9 cellular contexts compared by ENCODE assay signal in genomic region chr6:138774370-138774769, GRCh38. TPM values are rescaled to one million over a fixed set of nuclear protein-coding genes. Genes with fewer than 3 reads are reported as not detected.
DNase-seq lines count a peak whose midpoint lies in the region; ATAC-seq and TF ChIP-seq lines count a peak whose summit lies in the region.
"Had no signal": no experiment of that assay in that cellular context is flagged by ENCODE, and none has a peak within 500 bp of the region (broad histone marks: within the 10 kb centered on the region; RNA-seq: fewer than 3 reads in every experiment).

No MANE protein-coding gene starts in this region.

- H3K9me3 ChIP-seq in Loucy (ENCODE audit: insufficient read depth, low read depth, low read length) (no peaks in the 10 kb centered on the region), ectodermal cell (ENCODE audit: control insufficient read depth, low read length) (no peaks in the 10 kb centered on the region)
- H3K9me3 ChIP-seq in naive thymus-derived CD4-positive, alpha-beta T cell (ENCODE audit: control insufficient read depth in 2 of 3, low read length in 3 of 3): no peaks in the 10 kb centered on the region

- intact Hi-C loops in naive thymus-derived CD4-positive, alpha-beta T cell (cut with micrococcal nuclease): loop anchor here (5.0 to 10.0 kb wide), 6 partner anchors 338 to 1560 kb away; partner anchors contain the start of genes PERP (in 2 of the 2), IFNGR1 (in 1 of the 2) and TNFAIP3 (in 1 of the 2)

- H3K27ac ChIP-seq in ectodermal cell (ENCODE audit: insufficient read depth, low read depth, low read length, poor library complexity, severe bottlenecking): no peak overlapping the region
- peak overlapping the region; percentile 87 for H3K27ac ChIP-seq in naive thymus-derived CD4-positive, alpha-beta T cell (ENCODE audit: low read depth, low read length)

- H3K9me3 Mint-ChIP-seq in naive thymus-derived CD4-positive, alpha-beta T cell: peaks cover 0 to 2% (median 0%) of the 10 kb centered on the region in 11 donors

- H3K4me1 Mint-ChIP-seq in naive thymus-derived CD4-positive, alpha-beta T cell: peaks cover 6 to 46% (median 37%) of the 10 kb centered on the region in 7 donors

- no peaks in the 10 kb centered on the region for H3F3A ChIP-seq in Loucy (ENCODE audit: low read depth)

- WGBS in ectodermal cell, 2 experiments: 55 to 73% methylated on average over 3 of the region's 3 CpGs

- TF ChIP-seq CTCF in Loucy (conservative IDR thresholded peaks at IDR 0.05; ENCODE audit: low read length): no peak

- H4K20me1 ChIP-seq in Loucy (ENCODE audit: insufficient read depth, low read length, poor library complexity, severe bottlenecking): no peaks in the 10 kb centered on the region

- no peaks in the 10 kb centered on the region for H3K27me3 Mint-ChIP-seq in naive thymus-derived CD4-positive, alpha-beta T cell

- peaks cover 23% of the 10 kb centered on the region for H3K4me1 ChIP-seq in Loucy (ENCODE audit: insufficient read depth, low read length, poor library complexity, severe bottlenecking)
- H3K4me1 ChIP-seq in ectodermal cell (ENCODE audit: control insufficient read depth, insufficient read depth, low read length): no peaks in the 10 kb centered on the region
- peaks cover 6 to 10% of the 10 kb centered on the region in 2 donors for H3K4me1 ChIP-seq in naive thymus-derived CD4-positive, alpha-beta T cell (ENCODE audit: control insufficient read depth in 2 of 2, insufficient read depth in 2 of 2, low read length in 2 of 2)

- peak overlapping the region; percentile 96 to 100 (median 100) for H3K27ac Mint-ChIP-seq in naive thymus-derived CD4-positive, alpha-beta T cell

- POLR2A ChIA-PET in naive thymus-derived CD4-positive, alpha-beta T cell (lab: Charles Lee): interaction anchor here (2.4 kb wide), 1 partner anchor 600 kb away, joined by 27 read pairs; the partner anchor contains the start of gene CITED2

- peak overlapping the region; percentile 84 for H3K4me2 ChIP-seq in Loucy (ENCODE audit: low read depth, low read length, poor library complexity, severe bottlenecking)

- peak overlapping the region; percentile 85; the same call in 1 of the 2 replicates for H2AFZ ChIP-seq in Loucy (ENCODE audit: low read length)

- peak overlapping the region; percentile 79 for H3K9ac ChIP-seq in Loucy (ENCODE audit: low read depth, low read length, poor library complexity, severe bottlenecking)

- H3K36me3 ChIP-seq in Loucy (ENCODE audit: insufficient read depth, low read length): no peaks in the 10 kb centered on the region
- no peaks in the 10 kb centered on the region for H3K36me3 ChIP-seq in ectodermal cell (ENCODE audit: control insufficient read depth, insufficient read depth, low read length)
- H3K36me3 ChIP-seq in naive thymus-derived CD4-positive, alpha-beta T cell (ENCODE audit: control insufficient read depth in 2 of 3, insufficient read depth in 3 of 3, low read length in 3 of 3): peaks cover 4 to 6% (median 4%) of the 10 kb centered on the region in 3 experiments

- ATAC-seq in naive thymus-derived CD4-positive, alpha-beta T cell: no peak
- no peak for ATAC-seq in GM19023 (IDR thresholded peaks at IDR 0.05; ENCODE audit: unreplicated experiment)
- no peak for ATAC-seq in HG02759 (IDR thresholded peaks at IDR 0.05; ENCODE audit: unreplicated experiment)

- H3K9me2 ChIP-seq in Loucy (replicated peaks; ENCODE audit: low read depth, low read length): no peaks in the 10 kb centered on the region

- peaks cover 6 to 23% (median 12%) of the 10 kb centered on the region in 5 donors for H3K36me3 Mint-ChIP-seq in naive thymus-derived CD4-positive, alpha-beta T cell

- peak overlapping the region; percentile 91 to 100 (median 99) for H3K4me3 Mint-ChIP-seq in naive thymus-derived CD4-positive, alpha-beta T cell

- H3K79me2 ChIP-seq in Loucy (ENCODE audit: insufficient read depth, low read length): peaks cover 25% of the 10 kb centered on the region

- H3K27me3 ChIP-seq in Loucy (ENCODE audit: insufficient read depth, low read length, poor library complexity, severe bottlenecking): no peaks in the 10 kb centered on the region
- no peaks in the 10 kb centered on the region for H3K27me3 ChIP-seq in ectodermal cell (ENCODE audit: control insufficient read depth, insufficient read depth, low read length, poor library complexity, severe bottlenecking)
- H3K27me3 ChIP-seq in naive thymus-derived CD4-positive, alpha-beta T cell (ENCODE audit: control insufficient read depth in 2 of 2, insufficient read depth in 2 of 2, low read length in 2 of 2): no peaks in the 10 kb centered on the region

- CTCF ChIA-PET in naive thymus-derived CD4-positive, alpha-beta T cell (lab: Charles Lee): no interaction called here

- H3K4me3 ChIP-seq in Loucy (ENCODE audit: low read length, poor library complexity, severe bottlenecking): peak overlapping the region; percentile 81
- H3K4me3 ChIP-seq in ectodermal cell (ENCODE audit: insufficient read depth, low read depth, low read length): peak overlapping the region; percentile 73
- H3K4me3 ChIP-seq in naive thymus-derived CD4-positive, alpha-beta T cell (ENCODE audit: low read length): peak overlapping the region; percentile 94

- peak; percentile 12 for DNase-seq in AG08395 (ENCODE audit: low spot score)
- DNase-seq in naive thymus-derived CD4-positive, alpha-beta T cell: no peak
- DNase-seq in NCI-H2081 treated with DMSO at 0.1 percent for 48 hours (lab: John Stamatoyannopoulos, UW): no peak
- DNase-seq in NCI-H1048 (lab: John Stamatoyannopoulos, UW): no peak

RNA-seq across cellular contexts. Expression of gene CCDC28A, which starts 0.8 kb away (rescaled TPM):
- polyA plus RNA-seq in ectodermal cell (2013, experiment 1 of 4): 17.2 TPM
- 19.7 TPM for polyA plus RNA-seq in ectodermal cell (2013, experiment 2 of 4)
- polyA plus RNA-seq in ectodermal cell (2013, experiment 3 of 4): 21.4 TPM
- 19.6 TPM for polyA plus RNA-seq in ectodermal cell (2013, experiment 4 of 4)
- total RNA-seq in naive thymus-derived CD4-positive, alpha-beta T cell: 10 to 100 TPM; 19.9 to 34.2 (median 25.6) TPM
- polyA plus RNA-seq in naive thymus-derived CD4-positive, alpha-beta T cell: 10 to 100 TPM; 34.1 to 65.3 TPM

RNA-seq across cellular contexts. Expression of gene ECT2L, which starts 21.5 kb away (rescaled TPM):
- not detected for polyA plus RNA-seq in ectodermal cell (2013, experiment 1 of 4)
- 0.21 TPM for polyA plus RNA-seq in ectodermal cell (2013, experiment 2 of 4)
- polyA plus RNA-seq in ectodermal cell (2013, experiment 3 of 4): not detected
- not detected for polyA plus RNA-seq in ectodermal cell (2013, experiment 4 of 4)
- total RNA-seq in naive thymus-derived CD4-positive, alpha-beta T cell: under 1 TPM in 1 of 5 experiments, not detected in 4; 0.13 TPM
- polyA plus RNA-seq in naive thymus-derived CD4-positive, alpha-beta T cell: under 1 TPM; 0.15 to 0.27 TPM
- total RNA-seq: T-helper 1 cell treated with Interleukin-12 subunit alpha and Interleukin-12 subunit beta and Interleukin-4 antibody, amounts not matched to agents 30 ng/mL and 1 ng/mL, for 36 hours had no signal
